ENCODE assay signal across 14 cellular contexts in genomic region chr16:89502319-89502843, GRCh38. TPM values are rescaled to one million over a fixed set of nuclear protein-coding genes. Genes with fewer than 3 reads are reported as not detected.
DNase-seq lines count a peak whose midpoint lies in the region; ATAC-seq, FAIRE-seq and TF ChIP-seq lines count a peak whose summit lies in the region.
"Had no signal": no experiment of that assay in that cellular context is flagged by ENCODE, and none has a peak within 500 bp of the region (broad histone marks: within the 10 kb centered on the region; RNA-seq: fewer than 3 reads in every experiment).

No MANE protein-coding gene starts in this region.

- H3K27ac ChIP-seq in breast epithelium: peak overlapping the region in 1 of 2 donors; percentile 13
- H3K27ac ChIP-seq in mesenchymal stem cell (ENCODE audit: low read length, poor library complexity, severe bottlenecking): no peak overlapping the region

- intact Hi-C loops in MCF 10A (cut with micrococcal nuclease): no loop called here
- intact Hi-C loops in breast epithelium (cut with DNase I; ENCODE audit: low total_unique reads): loop anchor here (10.0 kb wide), 1 partner anchor 52 kb away; no protein-coding TSS in a partner anchor

- H3K14ac ChIP-seq in mesenchymal stem cell (ENCODE audit: low read length in 2 of 2): no peak overlapping the region

- H2BK15ac ChIP-seq in mesenchymal stem cell (ENCODE audit: low read depth, poor library complexity, severe bottlenecking): no peak overlapping the region

- CTCF ChIA-PET in MCF 10A (lab: Yijun Ruan, JAX): interaction anchor here (0.6 to 0.7 kb wide), 3 partner anchors 51 to 798 kb away, joined by 3 read pairs; no protein-coding TSS in a partner anchor

- peak overlapping the region in 1 of 2 experiments; percentile 13 for H3K4ac ChIP-seq in mesenchymal stem cell (ENCODE audit: low read depth in 1 of 2, low read length in 2 of 2)

- no peak overlapping the region for H2AFZ ChIP-seq in mesenchymal stem cell (ENCODE audit: low read depth, low read length)

- no peak for TF ChIP-seq POLR2A in breast epithelium (IDR thresholded peaks at IDR 0.05)

- H3K79me1 ChIP-seq in mesenchymal stem cell (replicated peaks; ENCODE audit: low read length, poor library complexity, severe bottlenecking): peaks cover 7% of the 10 kb centered on the region

- no peak for ATAC-seq in GM18858 (IDR thresholded peaks at IDR 0.05; ENCODE audit: unreplicated experiment)
- ATAC-seq: naive thymus-derived CD4-positive, alpha-beta T cell had no signal

- H2AK5ac ChIP-seq in mesenchymal stem cell (ENCODE audit: low read length, severe bottlenecking): peak overlapping the region; percentile 19

- H3K9me3 Mint-ChIP-seq in MCF 10A (ENCODE audit: unreplicated experiment): no peaks in the 10 kb centered on the region
- H3K9me3 Mint-ChIP-seq: naive thymus-derived CD4-positive, alpha-beta T cell had no signal

- H3K9me3 ChIP-seq in breast epithelium (no peaks in the 10 kb centered on the region), mesenchymal stem cell (ENCODE audit: control insufficient read depth, low read length) (no peaks in the 10 kb centered on the region)
- H3K9me3 ChIP-seq: HAP-1 had no signal

- H3K27me3 Mint-ChIP-seq in MCF 10A (ENCODE audit: insufficient read depth, unreplicated experiment): no peaks in the 10 kb centered on the region
- H3K27me3 Mint-ChIP-seq: naive thymus-derived CD4-positive, alpha-beta T cell had no signal

- H3K36me3 Mint-ChIP-seq in MCF 10A (ENCODE audit: insufficient read depth, unreplicated experiment): peaks cover 22% of the 10 kb centered on the region

- H3K4me2 ChIP-seq in mesenchymal stem cell (ENCODE audit: low read length, poor library complexity, severe bottlenecking): peak overlapping the region; percentile 14

- peak overlapping the region in 1 of 2 experiments; percentile 77 for H3K23ac ChIP-seq in mesenchymal stem cell (ENCODE audit: low read length in 2 of 2)

- peak overlapping the region; percentile 95 for H3K27ac Mint-ChIP-seq in MCF 10A (ENCODE audit: low read depth, unreplicated experiment)

- peak overlapping the region; percentile 43 for H3K4me3 Mint-ChIP-seq in MCF 10A (ENCODE audit: unreplicated experiment)
- H3K4me3 Mint-ChIP-seq: naive thymus-derived CD4-positive, alpha-beta T cell had no signal

- H2BK120ac ChIP-seq in mesenchymal stem cell (ENCODE audit: low read depth, low read length): peak overlapping the region; percentile 4

- H4K8ac ChIP-seq in mesenchymal stem cell (ENCODE audit: low read length): peak overlapping the region; percentile 74

- BruUV-seq in MCF 10A (replicated peaks; lab: Mats Ljungman, UMichigan): no TSS peak

- no peak overlapping the region for H3K4me3 ChIP-seq in breast epithelium
- no peak overlapping the region for H3K4me3 ChIP-seq in cardiac fibroblast (replicated peaks in 1 of 2; ENCODE audit: low read depth in 2 of 2, low read length in 2 of 2)
- H3K4me3 ChIP-seq in mesenchymal stem cell (ENCODE audit: insufficient read depth in 1 of 2, low read depth in 1 of 2, low read length in 2 of 2): no peak overlapping the region
- H3K4me3 ChIP-seq: HAP-1 had no signal

- 61% methylated on average over 16 of the region's 16 CpGs for WGBS in mesenchymal stem cell

- H3K27me3 ChIP-seq in breast epithelium: no peaks in the 10 kb centered on the region
- H3K27me3 ChIP-seq in mesenchymal stem cell (ENCODE audit: control insufficient read depth in 1 of 2, insufficient read depth in 1 of 2, low read length in 2 of 2): no peaks in the 10 kb centered on the region

- H3K4me1 Mint-ChIP-seq in MCF 10A (ENCODE audit: insufficient read depth, unreplicated experiment): peaks cover 24% of the 10 kb centered on the region

- H2BK12ac ChIP-seq in mesenchymal stem cell (ENCODE audit: low read length in 2 of 2): peak overlapping the region; percentile 92

- DNase-seq in MCF 10A (ENCODE audit: unreplicated experiment) (peak; percentile 51), breast epithelium (ENCODE audit: low spot score in 2 of 2) (no peak), cardiac fibroblast (ENCODE audit: low read depth in 2 of 2) (peak; percentile 53), mesenchymal stem cell (peak; percentile 47), urothelium cell line (ENCODE audit: low spot score) (peak; percentile 26), amniotic stem cell (lab: John Stamatoyannopoulos, UW) (no peak)
- no peak for DNase-seq in stimulated activated CD4-positive, alpha-beta T cell treated with anti-CD3 and anti-CD28 coated beads, Interleukin-1b, Interleukin-23, amount 100 ng/mL, for 48 hours
- DNase-seq: activated CD4-positive, CD25-positive, alpha-beta regulatory T cell; activated effector memory CD4-positive, alpha-beta T cell treated with anti-CD3 and anti-CD28 coated beads, Interleukin-2, amount 50 U/mL, for 16 hours; head of caudate nucleus; naive thymus-derived CD4-positive, alpha-beta T cell; NCI-H1694 had no signal

- TF ChIP-seq CTCF in MCF 10A (IDR thresholded peaks at IDR 0.05; ENCODE audit: unreplicated experiment) (no peak), breast epithelium (IDR thresholded peaks at IDR 0.05) (no peak), cardiac fibroblast (IDR thresholded peaks at IDR 0.05; ENCODE audit: low read depth, low read length) (no peak)

- H2BK5ac ChIP-seq in mesenchymal stem cell (ENCODE audit: low read depth, low read length, poor library complexity, severe bottlenecking): no peak overlapping the region

- POLR2A ChIA-PET in MCF 10A (lab: Yijun Ruan, JAX): interaction anchor here (0.6 to 3.0 kb wide), 6 partner anchors 11 to 120 kb away, joined by 3 to 15 read pairs (median 5); partner anchors contain the start of gene ANKRD11

- H3K36me3 ChIP-seq in breast epithelium (no peaks in the 10 kb centered on the region), mesenchymal stem cell (ENCODE audit: control insufficient read depth in 1 of 2, insufficient read depth in 2 of 2, low read depth in 1 of 2, low read length in 2 of 2) (no peaks in the 10 kb centered on the region)
- H3K36me3 ChIP-seq: HAP-1 had no signal

- FAIRE-seq in urothelium cell line (lab: Jason Lieb, UNC): no peak

- H3K4me1 ChIP-seq in breast epithelium (peaks cover 9% of the 10 kb centered on the region in 2 donors), mesenchymal stem cell (ENCODE audit: control insufficient read depth, insufficient read depth, low read depth, low read length) (peaks cover 25% of the 10 kb centered on the region)

- H4K91ac ChIP-seq in mesenchymal stem cell (ENCODE audit: low read length): peak overlapping the region; percentile 70

- H3K18ac ChIP-seq in mesenchymal stem cell (ENCODE audit: low read depth in 1 of 2, low read length in 2 of 2): peak overlapping the region; percentile 44 to 52

- peak overlapping the region; percentile 27 for H3K9ac ChIP-seq in mesenchymal stem cell (ENCODE audit: low read length)

RNA-seq across cellular contexts. Expression of gene SPG7, which starts 5.8 kb away (rescaled TPM):
- 82.4 and 92.3 TPM in 2 replicates for total RNA-seq in MCF 10A (2022)
- total RNA-seq in breast epithelium: 100 to 1,000 TPM; 104 to 126 (median 118) TPM
- 40.7 TPM for polyA plus RNA-seq in mesenchymal stem cell (2013, experiment 1 of 2)
- 37.8 TPM for polyA plus RNA-seq in mesenchymal stem cell (2013, experiment 2 of 2)

RNA-seq across cellular contexts. Expression of gene ANKRD11, which starts 12.0 kb away (rescaled TPM):
- total RNA-seq in MCF 10A (2022) (218 and 237 TPM in 2 replicates), breast epithelium (10 to 100 TPM; 64.0 to 79.0 (median 69.2) TPM)
- polyA plus RNA-seq in mesenchymal stem cell (2013, experiment 1 of 2): 92.7 TPM
- 93.6 TPM for polyA plus RNA-seq in mesenchymal stem cell (2013, experiment 2 of 2)

RNA-seq across cellular contexts. Expression of gene RPL13, which starts 58.1 kb away (rescaled TPM):
- 3,133 and 3,148 TPM in 2 replicates for total RNA-seq in MCF 10A (2022)
- 1,000 to 10,000 TPM; 5,075 to 6,295 (median 5,484) TPM for total RNA-seq in breast epithelium
- 2,898 TPM for polyA plus RNA-seq in mesenchymal stem cell (2013, experiment 1 of 2)
- 2,946 TPM for polyA plus RNA-seq in mesenchymal stem cell (2013, experiment 2 of 2)

Comparison
In these comparisons a context has a peak if more than half of its experiments do, and no peak if none do; other contexts are left out.
1. DNase-seq: peak in MCF 10A (single experiment), cardiac fibroblast (2 of 2), mesenchymal stem cell (single experiment) and urothelium cell line (single experiment); none in breast epithelium (0 of 2), stimulated activated CD4-positive, alpha-beta T cell treated with anti-CD3 and anti-CD28 coated beads, Interleukin-1b, Interleukin-23, amount 100 ng/mL, for 48 hours (single experiment) and amniotic stem cell (single experiment).